In genomic region chr6:153130515-153131036, GRCh38 we compare ENCODE assay signal across 8 cellular contexts. TPM values are rescaled to one million over a fixed set of nuclear protein-coding genes. Genes with fewer than 3 reads are reported as not detected.
DNase-seq lines count a peak whose midpoint lies in the region; ATAC-seq and TF ChIP-seq lines count a peak whose summit lies in the region.

No MANE protein-coding gene starts in this region.

- peaks cover 46% of the 10 kb centered on the region for H3K27me3 Mint-ChIP-seq in activated CD4-positive, alpha-beta T cell treated with anti-CD3 and anti-CD28 coated beads, Interleukin-2, amount 10 ng/mL, durations not matched to agents 24 days and 14 days
- peaks cover 43% of the 10 kb centered on the region for H3K27me3 Mint-ChIP-seq in activated CD8-positive, alpha-beta T cell treated with anti-CD3 and anti-CD28 coated beads, Interleukin-2, amount 10 ng/mL, durations not matched to agents 7 days and 5 days (ENCODE audit: low read depth)

- no peak for TF ChIP-seq CTCF in gastrocnemius medialis (IDR thresholded peaks at IDR 0.05 in 4 of 5, conservative IDR thresholded peaks at IDR 0.05 in 1 of 5)

- no peak for TF ChIP-seq POLR2A in gastrocnemius medialis (IDR thresholded peaks at IDR 0.05)

- H3K4me1 Mint-ChIP-seq in activated CD4-positive, alpha-beta T cell treated with anti-CD3 and anti-CD28 coated beads, Interleukin-2, amount 10 ng/mL, durations not matched to agents 24 days and 14 days = peaks cover 3% of the 10 kb centered on the region
- H3K4me1 Mint-ChIP-seq in activated CD8-positive, alpha-beta T cell treated with anti-CD3 and anti-CD28 coated beads, Interleukin-2, amount 10 ng/mL, durations not matched to agents 7 days and 5 days (ENCODE audit: low read depth) = peaks cover 12% of the 10 kb centered on the region

- ATAC-seq in HG02870 (IDR thresholded peaks at IDR 0.05; ENCODE audit: unreplicated experiment) (peak; percentile 9), right cardiac atrium (peak; percentile 24 to 32), gastrocnemius medialis (no peak)
- peak; percentile 33 for ATAC-seq in activated CD8-positive, alpha-beta T cell treated with anti-CD3 and anti-CD28 coated beads, Interleukin-2, amount 10 ng/mL, durations not matched to agents 7 days and 5 days

- no peak overlapping the region for H3K27ac ChIP-seq in right cardiac atrium (ENCODE audit: low read length)
- H3K27ac ChIP-seq in gastrocnemius medialis = no peak overlapping the region

- H3K9me3 ChIP-seq in right cardiac atrium (ENCODE audit: control insufficient read depth, low read length) (no peaks in the 10 kb centered on the region), gastrocnemius medialis (no peaks in the 10 kb centered on the region)

- no peak for DNase-seq in activated CD4-positive, alpha-beta T cell treated with anti-CD3 and anti-CD28 coated beads, Interleukin-2, amount 10 ng/mL, durations not matched to agents 24 days and 14 days
- DNase-seq in activated CD4-positive, alpha-beta T cell treated with anti-CD3 and anti-CD28 coated beads, Interleukin-2, amount 50 U/mL, for 48 hours = no peak
- DNase-seq in activated CD8-positive, alpha-beta T cell treated with anti-CD3 and anti-CD28 coated beads, Interleukin-2, amount 10 ng/mL, durations not matched to agents 7 days and 5 days = no peak
- DNase-seq in right cardiac atrium (peak in 2 of 3 donors; percentile 43 to 55), gastrocnemius medialis (no peak), 8988T (no peak), AML-193 (lab: John Stamatoyannopoulos, UW) (no peak)

- peak overlapping the region; percentile 80 for H3K4me3 Mint-ChIP-seq in activated CD4-positive, alpha-beta T cell treated with anti-CD3 and anti-CD28 coated beads, Interleukin-2, amount 10 ng/mL, durations not matched to agents 24 days and 14 days
- H3K4me3 Mint-ChIP-seq in activated CD8-positive, alpha-beta T cell treated with anti-CD3 and anti-CD28 coated beads, Interleukin-2, amount 10 ng/mL, durations not matched to agents 7 days and 5 days = peak overlapping the region; percentile 63

- H3K36me3 ChIP-seq in gastrocnemius medialis = no peaks in the 10 kb centered on the region

- H3K4me3 ChIP-seq in right cardiac atrium (ENCODE audit: low read length) (peak overlapping the region; percentile 91), gastrocnemius medialis (peak overlapping the region; percentile 56 to 66 (median 60))

- no peaks in the 10 kb centered on the region for H3K36me3 Mint-ChIP-seq in activated CD4-positive, alpha-beta T cell treated with anti-CD3 and anti-CD28 coated beads, Interleukin-2, amount 10 ng/mL, durations not matched to agents 24 days and 14 days (ENCODE audit: low read depth)
- H3K36me3 Mint-ChIP-seq in activated CD8-positive, alpha-beta T cell treated with anti-CD3 and anti-CD28 coated beads, Interleukin-2, amount 10 ng/mL, durations not matched to agents 7 days and 5 days (ENCODE audit: low read depth) = peaks cover 3% of the 10 kb centered on the region

- CTCF ChIA-PET in activated CD8-positive, alpha-beta T cell treated with anti-CD3 and anti-CD28 coated beads, Interleukin-2, amount 10 ng/mL, durations not matched to agents 7 days and 5 days (lab: Charles Lee) = no interaction called here

- no peaks in the 10 kb centered on the region for H3K4me1 ChIP-seq in right cardiac atrium (ENCODE audit: control insufficient read depth, insufficient read depth, low read length)
- peaks cover 11 to 12% of the 10 kb centered on the region in 2 donors for H3K4me1 ChIP-seq in gastrocnemius medialis

- intact Hi-C loops in activated CD4-positive, alpha-beta T cell treated with anti-CD3 and anti-CD28 coated beads, Interleukin-2, amount 10 ng/mL, durations not matched to agents 24 days and 14 days (cut with micrococcal nuclease) = no loop called here
- intact Hi-C loops in right cardiac atrium (cut with DNase I) (no loop called here), gastrocnemius medialis (cut with DNase I; ENCODE audit: low total_unique reads) (no loop called here)

- no peaks in the 10 kb centered on the region for H3K27me3 ChIP-seq in right cardiac atrium (ENCODE audit: control insufficient read depth, insufficient read depth)
- peaks cover 30 to 36% (median 34%) of the 10 kb centered on the region in 3 donors for H3K27me3 ChIP-seq in gastrocnemius medialis

- H3K9me3 Mint-ChIP-seq in activated CD4-positive, alpha-beta T cell treated with anti-CD3 and anti-CD28 coated beads, Interleukin-2, amount 10 ng/mL, durations not matched to agents 24 days and 14 days = no peaks in the 10 kb centered on the region
- H3K9me3 Mint-ChIP-seq in activated CD8-positive, alpha-beta T cell treated with anti-CD3 and anti-CD28 coated beads, Interleukin-2, amount 10 ng/mL, durations not matched to agents 7 days and 5 days (ENCODE audit: insufficient read depth) = no peaks in the 10 kb centered on the region

- in situ Hi-C loops in gastrocnemius medialis (cut with MboI; ENCODE audit: low sequenced_read_pairs in 4 of 4) = no loop called here

- POLR2A ChIA-PET in activated CD8-positive, alpha-beta T cell treated with anti-CD3 and anti-CD28 coated beads, Interleukin-2, amount 10 ng/mL, durations not matched to agents 7 days and 5 days (lab: Charles Lee) = no interaction called here

- under 1% methylated on average over 54 of the region's 54 CpGs for WGBS in right cardiac atrium

- H3K27ac Mint-ChIP-seq in activated CD4-positive, alpha-beta T cell treated with anti-CD3 and anti-CD28 coated beads, Interleukin-2, amount 10 ng/mL, durations not matched to agents 24 days and 14 days = no peak overlapping the region
- H3K27ac Mint-ChIP-seq in activated CD8-positive, alpha-beta T cell treated with anti-CD3 and anti-CD28 coated beads, Interleukin-2, amount 10 ng/mL, durations not matched to agents 7 days and 5 days = no peak overlapping the region

RNA-seq across cellular contexts. Expression of gene RGS17, which starts 0.5 kb away (rescaled TPM):
- not detected in 2 replicates for total RNA-seq in activated CD4-positive, alpha-beta T cell treated with anti-CD3 and anti-CD28 coated beads, Interleukin-2, amount 10 ng/mL, durations not matched to agents 24 days and 14 days
- total RNA-seq in activated CD8-positive, alpha-beta T cell treated with anti-CD3 and anti-CD28 coated beads, Interleukin-2, amount 10 ng/mL, durations not matched to agents 7 days and 5 days = not detected
- total RNA-seq in right cardiac atrium (under 1 TPM; 0.23 to 0.47 (median 0.28) TPM), gastrocnemius medialis (under 1 TPM in 1 of 4 donors, not detected in 3; 0.11 TPM)
- polyA plus RNA-seq in right cardiac atrium = 0.07 TPM

Comparison
In these comparisons a context has a peak if more than half of its experiments do, and no peak if none do; other contexts are left out.
1. DNase-seq: peak in right cardiac atrium (2 of 3); none in activated CD4-positive, alpha-beta T cell treated with anti-CD3 and anti-CD28 coated beads, Interleukin-2, amount 10 ng/mL, durations not matched to agents 24 days and 14 days (single experiment), activated CD4-positive, alpha-beta T cell treated with anti-CD3 and anti-CD28 coated beads, Interleukin-2, amount 50 U/mL, for 48 hours (0 of 2), activated CD8-positive, alpha-beta T cell treated with anti-CD3 and anti-CD28 coated beads, Interleukin-2, amount 10 ng/mL, durations not matched to agents 7 days and 5 days (single experiment), gastrocnemius medialis (0 of 2), 8988T (single experiment) and AML-193 (0 of 2).
2. ATAC-seq: peak in HG02870 (single experiment), activated CD8-positive, alpha-beta T cell treated with anti-CD3 and anti-CD28 coated beads, Interleukin-2, amount 10 ng/mL, durations not matched to agents 7 days and 5 days (single experiment) and right cardiac atrium (2 of 2); none in gastrocnemius medialis (0 of 2).